ENCODE assay signal across 8 cellular contexts in genomic region chr19:12796146-12797071, GRCh38. TPM values are rescaled to one million over a fixed set of nuclear protein-coding genes. Genes with fewer than 3 reads are reported as not detected.
DNase-seq lines count a peak whose midpoint lies in the region; ATAC-seq and TF ChIP-seq lines count a peak whose summit lies in the region.

No MANE protein-coding gene starts in this region.

- peak in 1 of 2 donors; percentile 7 for ATAC-seq in activated T-cell treated with anti-CD3 and anti-CD28 coated beads, Interleukin-2, amount 50 U/mL, for 72 hours (replicated peaks in 1 of 2)
- peak; percentile 14 for ATAC-seq in naive thymus-derived CD4-positive, alpha-beta T cell
- no peak for ATAC-seq in HG03108 (IDR thresholded peaks at IDR 0.05; ENCODE audit: unreplicated experiment)

- peak overlapping the region; percentile 87 to 94 for H3K4me3 Mint-ChIP-seq in activated T-cell treated with anti-CD3 and anti-CD28 coated beads, Interleukin-2, amount 50 U/mL, for 72 hours
- H3K4me3 Mint-ChIP-seq in naive thymus-derived CD4-positive, alpha-beta T cell, result peak overlapping the region; percentile 55 to 87 (median 80)

- H3K36me3 ChIP-seq in PC-9 (ENCODE audit: low read depth) (peaks cover 7% of the 10 kb centered on the region; the same call in 1 of the 2 replicates), thymus (ENCODE audit: control insufficient read depth, insufficient read depth) (peaks cover 16% of the 10 kb centered on the region)
- H3K36me3 ChIP-seq in naive thymus-derived CD4-positive, alpha-beta T cell (ENCODE audit: control insufficient read depth in 2 of 3, insufficient read depth in 3 of 3, low read length in 3 of 3), result peaks cover 0 to 43% (median 5%) of the 10 kb centered on the region in 3 experiments

- H3K4me2 ChIP-seq in PC-9, result peak overlapping the region; percentile 71

- peak overlapping the region; percentile 43 for H3K27ac Mint-ChIP-seq in activated T-cell treated with anti-CD3 and anti-CD28 coated beads, Interleukin-2, amount 50 U/mL, for 72 hours
- H3K27ac Mint-ChIP-seq in naive thymus-derived CD4-positive, alpha-beta T cell, result peak overlapping the region; percentile 87 to 100 (median 91)

- peaks cover 5 to 14% of the 10 kb centered on the region in 2 donors for H3K36me3 Mint-ChIP-seq in activated T-cell treated with anti-CD3 and anti-CD28 coated beads, Interleukin-2, amount 50 U/mL, for 72 hours (ENCODE audit: insufficient read depth in 2 of 2)
- H3K36me3 Mint-ChIP-seq in naive thymus-derived CD4-positive, alpha-beta T cell, result peaks cover 0 to 15% (median 0%) of the 10 kb centered on the region in 5 donors

- 16% methylated on average over 18 of the region's 18 CpGs for WGBS in thymus

- no peak overlapping the region for H2AFZ ChIP-seq in PC-9

- no peaks in the 10 kb centered on the region for H3K27me3 Mint-ChIP-seq in activated T-cell treated with anti-CD3 and anti-CD28 coated beads, Interleukin-2, amount 50 U/mL, for 72 hours (ENCODE audit: low read depth)
- peaks cover 0 to 2% (median 0%) of the 10 kb centered on the region in 5 donors for H3K27me3 Mint-ChIP-seq in naive thymus-derived CD4-positive, alpha-beta T cell

- H3K4me1 ChIP-seq in PC-9 (replicated peaks; ENCODE audit: insufficient read depth), result peaks cover 33% of the 10 kb centered on the region
- H3K4me1 ChIP-seq in naive thymus-derived CD4-positive, alpha-beta T cell (ENCODE audit: control insufficient read depth in 2 of 2, insufficient read depth in 2 of 2, low read length in 2 of 2), result peaks cover 21 to 30% of the 10 kb centered on the region in 2 donors
- H3K4me1 ChIP-seq in thymus (ENCODE audit: control insufficient read depth, insufficient read depth, low read length), result peaks cover 7% of the 10 kb centered on the region

- H3K9me3 Mint-ChIP-seq in activated T-cell treated with anti-CD3 and anti-CD28 coated beads, Interleukin-2, amount 50 U/mL, for 72 hours, result no peaks in the 10 kb centered on the region
- peaks cover 0 to 19% (median 0%) of the 10 kb centered on the region in 11 donors for H3K9me3 Mint-ChIP-seq in naive thymus-derived CD4-positive, alpha-beta T cell

- H3K4me1 Mint-ChIP-seq in activated T-cell treated with anti-CD3 and anti-CD28 coated beads, Interleukin-2, amount 50 U/mL, for 72 hours (ENCODE audit: low read depth), result peaks cover 45% of the 10 kb centered on the region
- H3K4me1 Mint-ChIP-seq in naive thymus-derived CD4-positive, alpha-beta T cell, result peaks cover 19 to 42% (median 37%) of the 10 kb centered on the region in 7 donors

- BruUV-seq in PC-9 (replicated peaks; lab: Mats Ljungman, UMichigan), result no TSS peak

- TF ChIP-seq CTCF in PC-9 (conservative IDR thresholded peaks at IDR 0.05), result peak; percentile 98

- H3K9me2 ChIP-seq in PC-9 (ENCODE audit: insufficient read depth), result no peaks in the 10 kb centered on the region

- H3K9me3 ChIP-seq in PC-9 (ENCODE audit: insufficient read depth, low read depth) (no peaks in the 10 kb centered on the region), thymus (ENCODE audit: control insufficient read depth) (no peaks in the 10 kb centered on the region)
- no peaks in the 10 kb centered on the region for H3K9me3 ChIP-seq in naive thymus-derived CD4-positive, alpha-beta T cell (ENCODE audit: control insufficient read depth in 2 of 3, low read length in 3 of 3)

- peaks cover 51% of the 10 kb centered on the region for H3K79me2 ChIP-seq in PC-9 (ENCODE audit: low read depth)

- H4K20me1 ChIP-seq in PC-9 (ENCODE audit: insufficient read depth), result peaks cover 22% of the 10 kb centered on the region

- CTCF ChIA-PET in PC-9 (lab: Charles Lee), result interaction anchor here (0.5 to 1.8 kb wide), 11 partner anchors 19 to 102 kb away, joined by 3 to 16 read pairs (median 4); no protein-coding TSS in a partner anchor
- CTCF ChIA-PET in naive thymus-derived CD4-positive, alpha-beta T cell (lab: Charles Lee), result interaction anchor here (0.6 to 9.8 kb wide), 16 partner anchors 10 to 169 kb away, joined by 3 to 169 read pairs (median 7); partner anchors contain the start of gene HOOK2

- peaks cover 78% of the 10 kb centered on the region for H3F3A ChIP-seq in PC-9 (ENCODE audit: insufficient read depth, low read depth)

- intact Hi-C loops in PC-9 (cut with micrococcal nuclease; ENCODE audit: unreplicated experiment), result loop anchor here (1.0 to 2.0 kb wide), 4 partner anchors 19 to 50 kb away; no protein-coding TSS in a partner anchor
- intact Hi-C loops in naive thymus-derived CD4-positive, alpha-beta T cell (cut with micrococcal nuclease), result loop anchor here (1.0 to 2.0 kb wide), 8 partner anchors 19 to 120 kb away; partner anchors contain the start of gene TNPO2 (in 1 of the 2)

- in situ Hi-C loops in KBM-7 (cut with MboI; ENCODE audit: low pct_unique_long_range_greater_than_20kb, low sequenced_read_pairs), result no loop called here

- peak overlapping the region; percentile 33; the same call in 1 of the 2 replicates for H3K4me3 ChIP-seq in PC-9
- peak overlapping the region; percentile 44 for H3K4me3 ChIP-seq in naive thymus-derived CD4-positive, alpha-beta T cell (ENCODE audit: low read length)
- no peak overlapping the region for H3K4me3 ChIP-seq in thymus (ENCODE audit: low read length)

- DNase-seq in COLO668 (lab: John Stamatoyannopoulos, UW; ENCODE audit: unreplicated experiment), result peak; percentile 75
- peak; percentile 87 for DNase-seq in KBM-7
- DNase-seq in PC-9, result peak; percentile 69 to 76
- DNase-seq in activated T-cell treated with anti-CD3 and anti-CD28 coated beads, Interleukin-2, amount 50 U/mL, for 72 hours, result peak; percentile 76 to 79
- peak; percentile 73 for DNase-seq in fibroblast of gingiva (ENCODE audit: low read depth)
- DNase-seq in naive thymus-derived CD4-positive, alpha-beta T cell, result peak; percentile 68 to 86 (median 79)

- H3K27ac ChIP-seq in PC-9, result peak overlapping the region; percentile 31
- H3K27ac ChIP-seq in naive thymus-derived CD4-positive, alpha-beta T cell (ENCODE audit: low read depth, low read length), result peak overlapping the region; percentile 56
- peak overlapping the region; percentile 19 for H3K27ac ChIP-seq in thymus (ENCODE audit: low read depth)

- H3K27me3 ChIP-seq in PC-9 (ENCODE audit: insufficient read depth, low read depth) (no peaks in the 10 kb centered on the region), thymus (ENCODE audit: control insufficient read depth, insufficient read depth) (no peaks in the 10 kb centered on the region)
- H3K27me3 ChIP-seq in naive thymus-derived CD4-positive, alpha-beta T cell (ENCODE audit: control insufficient read depth in 2 of 2, insufficient read depth in 2 of 2, low read length in 2 of 2), result no peaks in the 10 kb centered on the region

- POLR2A ChIA-PET in PC-9 (lab: Charles Lee; ENCODE audit: unreplicated experiment), result interaction anchor here (0.6 to 1.1 kb wide), 4 partner anchors 22 to 656 kb away, joined by 3 to 8 read pairs (median 4); partner anchors contain the start of gene ZNF20
- POLR2A ChIA-PET in naive thymus-derived CD4-positive, alpha-beta T cell (lab: Charles Lee), result interaction anchor here (0.6 to 8.4 kb wide), 15 partner anchors 10 to 182 kb away, joined by 3 to 621 read pairs (median 3); partner anchors contain the start of genes GET3, HOOK2, RNASEH2A and TNPO2

RNA-seq across cellular contexts. Expression of gene JUNB, which starts 5.1 kb away (rescaled TPM):
- total RNA-seq in PC-9 (2021), result 70.7 and 87.0 TPM in 2 replicates
- 100 to 1,000 TPM; 574 to 618 TPM for total RNA-seq in activated T-cell treated with anti-CD3 and anti-CD28 coated beads, Interleukin-2, amount 50 U/mL, for 72 hours
- 1,000 to 10,000 TPM in 2 of 5 experiments, 100 to 1,000 TPM in 3; 107 to 2,198 (median 203) TPM for total RNA-seq in naive thymus-derived CD4-positive, alpha-beta T cell
- 1,000 to 10,000 TPM in 1 of 2 donors, 100 to 1,000 TPM in 1; 690 to 1,125 TPM for polyA plus RNA-seq in naive thymus-derived CD4-positive, alpha-beta T cell
- 139 TPM for polyA plus RNA-seq in thymus

RNA-seq across cellular contexts. Expression of gene PRDX2, which starts 5.2 kb away (rescaled TPM):
- 268 and 271 TPM in 2 replicates for total RNA-seq in PC-9 (2021)
- total RNA-seq in activated T-cell treated with anti-CD3 and anti-CD28 coated beads, Interleukin-2, amount 50 U/mL, for 72 hours, result 100 to 1,000 TPM; 202 to 223 TPM
- 100 to 1,000 TPM in 3 of 5 experiments, 10 to 100 TPM in 2; 75.1 to 297 (median 117) TPM for total RNA-seq in naive thymus-derived CD4-positive, alpha-beta T cell
- polyA plus RNA-seq in naive thymus-derived CD4-positive, alpha-beta T cell, result 100 to 1,000 TPM; 313 to 359 TPM
- polyA plus RNA-seq in thymus, result 113 TPM

RNA-seq across cellular contexts. Expression of gene THSD8, which starts 5.5 kb away (rescaled TPM):
- 28.8 and 30.0 TPM in 2 replicates for total RNA-seq in PC-9 (2021)
- 10 to 100 TPM; 23.7 to 27.1 TPM for total RNA-seq in activated T-cell treated with anti-CD3 and anti-CD28 coated beads, Interleukin-2, amount 50 U/mL, for 72 hours
- 10 to 100 TPM in 1 of 5 experiments, 1 to 10 TPM in 2, under 1 TPM in 1, not detected in 1; 0.80 to 18.9 (median 2.1) TPM for total RNA-seq in naive thymus-derived CD4-positive, alpha-beta T cell
- not detected for polyA plus RNA-seq in naive thymus-derived CD4-positive, alpha-beta T cell
- 4.1 TPM for polyA plus RNA-seq in thymus

RNA-seq across cellular contexts. Expression of gene RNASEH2A, which starts 10.0 kb away (rescaled TPM):
- total RNA-seq in PC-9 (2021), result 38.6 and 60.4 TPM in 2 replicates
- total RNA-seq in activated T-cell treated with anti-CD3 and anti-CD28 coated beads, Interleukin-2, amount 50 U/mL, for 72 hours, result 10 to 100 TPM; 29.6 to 31.1 TPM
- total RNA-seq in naive thymus-derived CD4-positive, alpha-beta T cell, result 10 to 100 TPM in 2 of 5 experiments, 1 to 10 TPM in 3; 1.6 to 30.9 (median 9.3) TPM
- 10 to 100 TPM; 20.3 to 20.4 TPM for polyA plus RNA-seq in naive thymus-derived CD4-positive, alpha-beta T cell
- 8.4 TPM for polyA plus RNA-seq in thymus

RNA-seq across cellular contexts. Expression of gene HOOK2, which starts 21.1 kb away (rescaled TPM):
- 109 and 127 TPM in 2 replicates for total RNA-seq in PC-9 (2021)
- 10 to 100 TPM; 38.8 to 41.0 TPM for total RNA-seq in activated T-cell treated with anti-CD3 and anti-CD28 coated beads, Interleukin-2, amount 50 U/mL, for 72 hours
- total RNA-seq in naive thymus-derived CD4-positive, alpha-beta T cell, result 10 to 100 TPM; 16.6 to 37.5 (median 22.3) TPM
- polyA plus RNA-seq in naive thymus-derived CD4-positive, alpha-beta T cell, result 1 to 10 TPM; 4.0 to 5.3 TPM
- 36.4 TPM for polyA plus RNA-seq in thymus
